Comparison of ENCODE assay signal across 1 cellular context in genomic region chr16:11794447-11794846, GRCh38.
TF ChIP-seq lines count a peak whose summit lies in the region.

No MANE protein-coding gene starts in this region.

TF ChIP-seq in HEK293, 187 proteins besides CTCF, POLR2A, EP300 and RAD21 (continued from another document):
- 0 out of 2 replicates have a peak, but pooled peaks have one; percentile 46 for TF ChIP-seq BCL6B (tag by site-specific recombination; IDR thresholded peaks at IDR 0.05)
